Comparison of ENCODE assay signal across 29 cellular contexts in genomic region chr4:160213377-160213776, GRCh38.
"Had no signal": no experiment of that assay in that cellular context is flagged by ENCODE, and none has a peak within 500 bp of the region (broad histone marks: within the 10 kb centered on the region; RNA-seq: fewer than 3 reads in every experiment).

No MANE protein-coding gene starts in this region.

- H3K27ac Mint-ChIP-seq: immature natural killer cell; naive B cell; natural killer cell; nephron progenitor cell; neural progenitor cell; progenitor cell of endocrine pancreas; stimulated activated naive B cell treated with anti-CD40 and anti-IgM and Interleukin-4, amounts not matched to agents 10 μg/mL and 1 μg/mL and 100 μg/mL, for 72 hours had no signal

- H3K4me1 ChIP-seq: left lung, lower lobe of right lung, neural progenitor cell, right atrium auricular region, right lobe of liver, stomach, testis, thyroid gland, transverse colon, upper lobe of left lung, vagina had no signal

- H3K27ac ChIP-seq: left lung, lower lobe of right lung, neural progenitor cell, neutrophil, ovary, right atrium auricular region, right lobe of liver, stomach, testis, thyroid gland, transverse colon, upper lobe of left lung, vagina had no signal

- H3K27me3 ChIP-seq: left lung, neural progenitor cell, neutrophil, ovary, right atrium auricular region, right lobe of liver, stomach, testis, thyroid gland, transverse colon, upper lobe of left lung, vagina had no signal

- H3K27me3 Mint-ChIP-seq: naive B cell; progenitor cell of endocrine pancreas; stimulated activated naive B cell treated with anti-CD40 and anti-IgM and Interleukin-4, amounts not matched to agents 10 μg/mL and 1 μg/mL and 100 μg/mL, for 72 hours had no signal

- H3K4me2 ChIP-seq: neural progenitor cell, smooth muscle cell had no signal

- H3K4me3 ChIP-seq: left lung, lower lobe of right lung, neural progenitor cell, ovary, right atrium auricular region, right lobe of liver, smooth muscle cell, stomach, testis, thyroid gland, transverse colon, upper lobe of left lung, vagina had no signal

- ATAC-seq: left colon; left lung; lower lobe of right lung; natural killer cell; right lobe of liver; stimulated activated naive B cell treated with anti-CD40 and anti-IgM and Interleukin-4, amounts not matched to agents 10 μg/mL and 1 μg/mL and 100 μg/mL, for 72 hours; stimulated activated naive CD8-positive, alpha-beta T cell treated with anti-CD3 and anti-CD28 coated beads, Interleukin-15, Interleukin-2, amounts not matched to agents 100 U/mL and 50 U/mL, for 24 hours had no signal

- H3K4me1 Mint-ChIP-seq: immature natural killer cell; naive B cell; natural killer cell; nephron progenitor cell; neural progenitor cell; stimulated activated naive B cell treated with anti-CD40 and anti-IgM and Interleukin-4, amounts not matched to agents 10 μg/mL and 1 μg/mL and 100 μg/mL, for 72 hours had no signal

- H3K9me3 ChIP-seq: lower lobe of right lung, neutrophil, ovary, right lobe of liver, testis, thyroid gland, transverse colon, upper lobe of left lung, vagina had no signal

- DNase-seq: hypothalamus; immature natural killer cell; kidney; left colon; left lung; lower lobe of right lung; mammary epithelial cell; mesenchymal stem cell; naive B cell; natural killer cell; nephron progenitor cell; occipital lobe; ovary; right lobe of liver; stimulated activated CD4-positive, alpha-beta T cell treated with anti-CD3 and anti-CD28 coated beads, Interleukin-1b, Interleukin-23, amount 100 ng/mL, for 48 hours; stimulated activated CD4-positive, alpha-beta T cell treated with anti-CD3 and anti-CD28 coated beads, Interleukin-4, amount 100 ng/mL, for 1 hour; stimulated activated naive B cell treated with anti-CD40 and anti-IgM and Interleukin-4, amounts not matched to agents 10 μg/mL and 1 μg/mL and 100 μg/mL, for 72 hours; stimulated activated naive CD8-positive, alpha-beta T cell treated with anti-CD3 and anti-CD28 coated beads, Interleukin-15, Interleukin-2, amounts not matched to agents 100 U/mL and 50 U/mL, for 24 hours; stomach; testis; thyroid gland; transverse colon; upper lobe of left lung had no signal

- H3K36me3 Mint-ChIP-seq: immature natural killer cell, naive B cell, neural progenitor cell had no signal

- H3K4me3 Mint-ChIP-seq: immature natural killer cell; naive B cell; natural killer cell; nephron progenitor cell; neural progenitor cell; stimulated activated naive B cell treated with anti-CD40 and anti-IgM and Interleukin-4, amounts not matched to agents 10 μg/mL and 1 μg/mL and 100 μg/mL, for 72 hours had no signal

- H3K9ac ChIP-seq: neural progenitor cell had no signal

- H2AFZ ChIP-seq: neural progenitor cell had no signal

- H3K36me3 ChIP-seq: left lung, lower lobe of right lung, neural progenitor cell, neutrophil, ovary, right atrium auricular region, right lobe of liver, stomach, thyroid gland, transverse colon, upper lobe of left lung, vagina had no signal
